Comparison of ENCODE assay signal across 8 cellular contexts in genomic region chr3:82133070-82133606, GRCh38.
A peak's percentile ranks its signal among the peaks of the same experiment; 100 is the strongest.
DNase-seq lines count a peak whose midpoint lies in the region; ATAC-seq, FAIRE-seq and TF ChIP-seq lines count a peak whose summit lies in the region.

No MANE protein-coding gene starts in this region.

- H3K4me2 ChIP-seq in parathyroid adenoma (ENCODE audit: low read length): no peak overlapping the region

- peak; percentile 78 for ATAC-seq in HG03139 (IDR thresholded peaks at IDR 0.05; ENCODE audit: unreplicated experiment)

- H2AFZ ChIP-seq in parathyroid adenoma: no peak overlapping the region

- FAIRE-seq in D721Med (lab: Jason Lieb, UNC): peak; percentile 86

- no peaks in the 10 kb centered on the region for H3K36me3 ChIP-seq in parathyroid adenoma (ENCODE audit: control insufficient read depth, insufficient read depth, low read length)

- H3K27me3 ChIP-seq in parathyroid adenoma (ENCODE audit: control insufficient read depth, insufficient read depth, low read length): no peaks in the 10 kb centered on the region

- no peaks in the 10 kb centered on the region for H3K9me3 ChIP-seq in parathyroid adenoma (ENCODE audit: control insufficient read depth, low read length)

- no peak overlapping the region for H3K9ac ChIP-seq in parathyroid adenoma

- no peaks in the 10 kb centered on the region for H3K79me2 ChIP-seq in parathyroid adenoma

- H3K4me1 ChIP-seq in parathyroid adenoma: no peaks in the 10 kb centered on the region

- TF ChIP-seq CTCF in D721Med (IDR thresholded peaks at IDR 0.05; ENCODE audit: insufficient read depth, missing control alignments) (peak; percentile 82), parathyroid adenoma (IDR thresholded peaks at IDR 0.05) (peak; percentile 74)

- H3K4me3 ChIP-seq in parathyroid adenoma (ENCODE audit: low read depth, low read length): no peak overlapping the region

- no peak overlapping the region for H3K27ac ChIP-seq in parathyroid adenoma

- no peak for DNase-seq in D721Med (ENCODE audit: insufficient read length, low spot score)
- DNase-seq in GM19240 (ENCODE audit: insufficient read length, low spot score): peak; percentile 22
- DNase-seq in NOMO-1 (lab: John Stamatoyannopoulos, UW; ENCODE audit: unreplicated experiment in 2 of 2): peak; percentile 36 to 46
- peak; percentile 23 to 49 for DNase-seq in activated T-cell treated with anti-CD3 and anti-CD28 coated beads, Interleukin-2, amount 50 U/mL, for 48 hours
- DNase-seq in glomerular endothelial cell (ENCODE audit: extremely low read depth, low read depth, low spot score): peak; percentile 45
- no peak for DNase-seq in OCI-M2 (lab: John Stamatoyannopoulos, UW; ENCODE audit: unreplicated experiment)

Comparison
In these comparisons a context has a peak if more than half of its experiments do, and no peak if none do; other contexts are left out.
1. DNase-seq: peak in GM19240 (single experiment), NOMO-1 (2 of 2), activated T-cell treated with anti-CD3 and anti-CD28 coated beads, Interleukin-2, amount 50 U/mL, for 48 hours (2 of 2) and glomerular endothelial cell (single experiment); none in D721Med (single experiment) and OCI-M2 (single experiment).